In genomic region chr6:151481752-151482151, GRCh38 we compare ENCODE assay signal across 15 cellular contexts. TPM values are rescaled to one million over a fixed set of nuclear protein-coding genes. Genes with fewer than 3 reads are reported as not detected.
DNase-seq lines count a peak whose midpoint lies in the region; ATAC-seq, FAIRE-seq and TF ChIP-seq lines count a peak whose summit lies in the region.
"Had no signal": no experiment of that assay in that cellular context is flagged by ENCODE, and none has a peak within 500 bp of the region (broad histone marks: within the 10 kb centered on the region; RNA-seq: fewer than 3 reads in every experiment).

No MANE protein-coding gene starts in this region.

- no peaks in the 10 kb centered on the region for H3K9me3 Mint-ChIP-seq in activated T-cell treated with anti-CD3 and anti-CD28 coated beads, Interleukin-2, amount 50 U/mL, for 24 hours
- H3K9me3 Mint-ChIP-seq in dendritic cell treated with granulocyte-macrophage colony-stimulating factor and Interleukin-4, amounts not matched to agents 40 ng/mL and 50 ng/mL, for 4 days = no peaks in the 10 kb centered on the region
- H3K9me3 Mint-ChIP-seq in stimulated activated effector memory CD8-positive, alpha-beta T cell treated with anti-CD3 and anti-CD28 coated beads, Interleukin-12 subunit alpha, Interleukin-12 subunit beta, amount 100 ng/mL, for 72 hours = no peaks in the 10 kb centered on the region

- intact Hi-C loops in dendritic cell treated with granulocyte-macrophage colony-stimulating factor and Interleukin-4, amounts not matched to agents 40 ng/mL and 50 ng/mL, for 4 days (cut with micrococcal nuclease) = loop anchor here (5.0 kb wide), 1 partner anchor 71 kb away; no protein-coding TSS in a partner anchor

- no peak for DNase-seq in activated T-cell treated with anti-CD3 and anti-CD28 coated beads, Interleukin-2, amount 50 U/mL, for 24 hours
- DNase-seq in activated T-cell treated with anti-CD3 and anti-CD28 coated beads for 4 hours = no peak
- peak; percentile 57 for DNase-seq in NOMO-1 treated with DMSO at 0.1 percent for 48 hours (lab: John Stamatoyannopoulos, UW; ENCODE audit: unreplicated experiment)
- no peak for DNase-seq in stimulated activated effector memory CD8-positive, alpha-beta T cell treated with anti-CD3 and anti-CD28 coated beads, Interleukin-12 subunit alpha, Interleukin-12 subunit beta, amount 100 ng/mL, for 72 hours (ENCODE audit: low spot score in 2 of 2)
- no peak for DNase-seq in D721Med (ENCODE audit: insufficient read length, low spot score)
- DNase-seq in activated naive CD4-positive, alpha-beta T cell (lab: John Stamatoyannopoulos, UW) = no peak
- no peak for DNase-seq in frontal cortex (ENCODE audit: low spot score in 2 of 2)
- DNase-seq: activated effector memory CD4-positive, alpha-beta T cell treated with Interleukin-2 at 50 U/mL for 16 hours; cerebellar nuclear complex; NCI-H2171 treated with DMSO at 0.1 percent for 48 hours; stimulated activated naive CD4-positive, alpha-beta T cell treated with Interleukin-2 at 50 U/mL for 16 hours had no signal

- no peak overlapping the region for H3K4me3 Mint-ChIP-seq in activated T-cell treated with anti-CD3 and anti-CD28 coated beads, Interleukin-2, amount 50 U/mL, for 24 hours
- H3K4me3 Mint-ChIP-seq in dendritic cell treated with granulocyte-macrophage colony-stimulating factor and Interleukin-4, amounts not matched to agents 40 ng/mL and 50 ng/mL, for 4 days = no peak overlapping the region
- peak overlapping the region; percentile 55 for H3K4me3 Mint-ChIP-seq in stimulated activated effector memory CD8-positive, alpha-beta T cell treated with anti-CD3 and anti-CD28 coated beads, Interleukin-12 subunit alpha, Interleukin-12 subunit beta, amount 100 ng/mL, for 72 hours

- no peaks in the 10 kb centered on the region for H3K27me3 Mint-ChIP-seq in activated T-cell treated with anti-CD3 and anti-CD28 coated beads, Interleukin-2, amount 50 U/mL, for 24 hours
- H3K27me3 Mint-ChIP-seq in dendritic cell treated with granulocyte-macrophage colony-stimulating factor and Interleukin-4, amounts not matched to agents 40 ng/mL and 50 ng/mL, for 4 days = no peaks in the 10 kb centered on the region

- no peak for ATAC-seq in stimulated activated effector memory CD8-positive, alpha-beta T cell treated with anti-CD3 and anti-CD28 coated beads, Interleukin-12 subunit alpha, Interleukin-12 subunit beta, amount 100 ng/mL, for 72 hours
- ATAC-seq: HepG2 had no signal

- no peak for TF ChIP-seq CTCF in D721Med (IDR thresholded peaks at IDR 0.05; ENCODE audit: insufficient read depth, missing control alignments)

- H3K4me1 Mint-ChIP-seq in activated T-cell treated with anti-CD3 and anti-CD28 coated beads, Interleukin-2, amount 50 U/mL, for 24 hours (ENCODE audit: low read depth) = peaks cover 22% of the 10 kb centered on the region
- H3K4me1 Mint-ChIP-seq in dendritic cell treated with granulocyte-macrophage colony-stimulating factor and Interleukin-4, amounts not matched to agents 40 ng/mL and 50 ng/mL, for 4 days (ENCODE audit: low read depth) = peaks cover 43% of the 10 kb centered on the region
- peaks cover 23% of the 10 kb centered on the region for H3K4me1 Mint-ChIP-seq in stimulated activated effector memory CD8-positive, alpha-beta T cell treated with anti-CD3 and anti-CD28 coated beads, Interleukin-12 subunit alpha, Interleukin-12 subunit beta, amount 100 ng/mL, for 72 hours

- FAIRE-seq in D721Med (lab: Jason Lieb, UNC) = no peak
- no peak for FAIRE-seq in frontal cortex (lab: Jason Lieb, UNC)
- FAIRE-seq: H1, HepG2 had no signal

- no peaks in the 10 kb centered on the region for H3K36me3 Mint-ChIP-seq in activated T-cell treated with anti-CD3 and anti-CD28 coated beads, Interleukin-2, amount 50 U/mL, for 24 hours (ENCODE audit: low read depth)
- H3K36me3 Mint-ChIP-seq in dendritic cell treated with granulocyte-macrophage colony-stimulating factor and Interleukin-4, amounts not matched to agents 40 ng/mL and 50 ng/mL, for 4 days (ENCODE audit: low read depth) = no peaks in the 10 kb centered on the region
- no peaks in the 10 kb centered on the region for H3K36me3 Mint-ChIP-seq in stimulated activated effector memory CD8-positive, alpha-beta T cell treated with anti-CD3 and anti-CD28 coated beads, Interleukin-12 subunit alpha, Interleukin-12 subunit beta, amount 100 ng/mL, for 72 hours

- H3K27ac Mint-ChIP-seq in activated T-cell treated with anti-CD3 and anti-CD28 coated beads, Interleukin-2, amount 50 U/mL, for 24 hours = peak overlapping the region; percentile 29
- peak overlapping the region; percentile 84 for H3K27ac Mint-ChIP-seq in dendritic cell treated with granulocyte-macrophage colony-stimulating factor and Interleukin-4, amounts not matched to agents 40 ng/mL and 50 ng/mL, for 4 days
- peak overlapping the region; percentile 92 for H3K27ac Mint-ChIP-seq in stimulated activated effector memory CD8-positive, alpha-beta T cell treated with anti-CD3 and anti-CD28 coated beads, Interleukin-12 subunit alpha, Interleukin-12 subunit beta, amount 100 ng/mL, for 72 hours

RNA-seq across cellular contexts. Expression of gene CCDC170, which starts 12.1 kb away (rescaled TPM):
- 0.41 TPM for total RNA-seq in frontal cortex
- total RNA-seq: A172 had no signal

RNA-seq across cellular contexts. Expression of gene RMND1, which starts 29.8 kb away (rescaled TPM):
- 35.9 TPM for total RNA-seq in frontal cortex

Comparison
In these comparisons a context has a peak if more than half of its experiments do, and no peak if none do; other contexts are left out.
1. H3K27ac Mint-ChIP-seq: peak in every context shown above with its lines; median percentile 92 in stimulated activated effector memory CD8-positive, alpha-beta T cell treated with anti-CD3 and anti-CD28 coated beads, Interleukin-12 subunit alpha, Interleukin-12 subunit beta, amount 100 ng/mL, for 72 hours; 84 in dendritic cell treated with granulocyte-macrophage colony-stimulating factor and Interleukin-4, amounts not matched to agents 40 ng/mL and 50 ng/mL, for 4 days; 29 in activated T-cell treated with anti-CD3 and anti-CD28 coated beads, Interleukin-2, amount 50 U/mL, for 24 hours.